1 cellular context compared by ENCODE assay signal in genomic region chr10:124708246-124708779, GRCh38.
TF ChIP-seq lines count a peak whose summit lies in the region.

No MANE protein-coding gene starts in this region.

TF ChIP-seq in HepG2, 621 proteins besides CTCF, POLR2A, EP300 and RAD21 (continued from another document and continues in another):
- TF ChIP-seq CAMTA2 (CRISPR knock-in tag; IDR thresholded peaks at IDR 0.05; ENCODE audit: borderline replicate concordance) (no peak), ZSCAN12 (CRISPR knock-in tag; IDR thresholded peaks at IDR 0.05) (no peak), RNF219 (CRISPR knock-in tag; IDR thresholded peaks at IDR 0.05) (no peak), POGK (CRISPR knock-in tag; conservative IDR thresholded peaks at IDR 0.05) (no peak; the same call in 1 of the 2 replicates), STAG1 (CRISPR knock-in tag; IDR thresholded peaks at IDR 0.05) (no peak), ZNF773 (CRISPR knock-in tag; IDR thresholded peaks at IDR 0.05; ENCODE audit: borderline replicate concordance) (no peak), SMC3 (IDR thresholded peaks at IDR 0.05; ENCODE audit: low read length) (0 out of 2 replicates have a peak, but pooled peaks have one; percentile 16), ZNF562 (CRISPR knock-in tag; IDR thresholded peaks at IDR 0.05; ENCODE audit: borderline replicate concordance) (no peak), NCOA2 (CRISPR knock-in tag; IDR thresholded peaks at IDR 0.05) (peak; percentile 67), ZNF530 (CRISPR knock-in tag; IDR thresholded peaks at IDR 0.05; ENCODE audit: low read depth) (no peak), SOX5 (CRISPR knock-in tag; IDR thresholded peaks at IDR 0.05; ENCODE audit: borderline replicate concordance) (peak; percentile 58; the same call in 1 of the 2 replicates), USF2 (IDR thresholded peaks at IDR 0.05; ENCODE audit: low read depth, low read length) (no peak), USF2 (CRISPR knock-in tag; IDR thresholded peaks at IDR 0.05; ENCODE audit: borderline replicate concordance) (no peak), ZNF687 (CRISPR knock-in tag; IDR thresholded peaks at IDR 0.05) (peak; percentile 49), PRDM10 (CRISPR knock-in tag; IDR thresholded peaks at IDR 0.05; ENCODE audit: low read depth) (peak; percentile 31; the same call in 1 of the 2 replicates), MYNN (CRISPR knock-in tag; IDR thresholded peaks at IDR 0.05; ENCODE audit: low read depth) (no peak), ZNF33B (CRISPR knock-in tag; IDR thresholded peaks at IDR 0.05) (0 out of 2 replicates have a peak, but pooled peaks have one; percentile 43), ZMAT5 (CRISPR knock-in tag; IDR thresholded peaks at IDR 0.05; ENCODE audit: borderline replicate concordance, low read depth) (0 out of 2 replicates have a peak, but pooled peaks have one; percentile 57), DMAP1 (CRISPR knock-in tag; IDR thresholded peaks at IDR 0.05) (no peak), ZBTB7A (CRISPR knock-in tag; IDR thresholded peaks at IDR 0.05) (no peak), TEAD2 (CRISPR knock-in tag; IDR thresholded peaks at IDR 0.05) (no peak), TFDP1 (CRISPR knock-in tag; IDR thresholded peaks at IDR 0.05; ENCODE audit: borderline replicate concordance) (no peak), ZNF563 (CRISPR knock-in tag; IDR thresholded peaks at IDR 0.05) (no peak), POLR2AphosphoS5 (IDR thresholded peaks at IDR 0.05; ENCODE audit: low read depth, low read length) (no peak), HOXA9 (CRISPR knock-in tag; IDR thresholded peaks at IDR 0.05; ENCODE audit: borderline replicate concordance) (0 out of 2 replicates have a peak, but pooled peaks have one; percentile 51), MBD4 (IDR thresholded peaks at IDR 0.05; ENCODE audit: borderline replicate concordance, low read length) (no peak), PLRG1 (conservative IDR thresholded peaks at IDR 0.05) (no peak), ARID5B (CRISPR knock-in tag; IDR thresholded peaks at IDR 0.05) (peak; percentile 91), TOPORS (CRISPR knock-in tag; IDR thresholded peaks at IDR 0.05) (no peak), KDM3A (CRISPR knock-in tag; IDR thresholded peaks at IDR 0.05; ENCODE audit: low read depth) (0 out of 2 replicates have a peak, but pooled peaks have one; percentile 20), HDAC6 (IDR thresholded peaks at IDR 0.05; ENCODE audit: low read depth, low read length) (no peak), MTA1 (CRISPR knock-in tag; IDR thresholded peaks at IDR 0.05; ENCODE audit: borderline replicate concordance) (no peak), HNRNPH1 (optimal IDR thresholded peaks at IDR 0.05; ENCODE audit: low read depth, low read length) (no peak)
